ENCODE assay signal across 8 cellular contexts in the genomic region with DNA sequence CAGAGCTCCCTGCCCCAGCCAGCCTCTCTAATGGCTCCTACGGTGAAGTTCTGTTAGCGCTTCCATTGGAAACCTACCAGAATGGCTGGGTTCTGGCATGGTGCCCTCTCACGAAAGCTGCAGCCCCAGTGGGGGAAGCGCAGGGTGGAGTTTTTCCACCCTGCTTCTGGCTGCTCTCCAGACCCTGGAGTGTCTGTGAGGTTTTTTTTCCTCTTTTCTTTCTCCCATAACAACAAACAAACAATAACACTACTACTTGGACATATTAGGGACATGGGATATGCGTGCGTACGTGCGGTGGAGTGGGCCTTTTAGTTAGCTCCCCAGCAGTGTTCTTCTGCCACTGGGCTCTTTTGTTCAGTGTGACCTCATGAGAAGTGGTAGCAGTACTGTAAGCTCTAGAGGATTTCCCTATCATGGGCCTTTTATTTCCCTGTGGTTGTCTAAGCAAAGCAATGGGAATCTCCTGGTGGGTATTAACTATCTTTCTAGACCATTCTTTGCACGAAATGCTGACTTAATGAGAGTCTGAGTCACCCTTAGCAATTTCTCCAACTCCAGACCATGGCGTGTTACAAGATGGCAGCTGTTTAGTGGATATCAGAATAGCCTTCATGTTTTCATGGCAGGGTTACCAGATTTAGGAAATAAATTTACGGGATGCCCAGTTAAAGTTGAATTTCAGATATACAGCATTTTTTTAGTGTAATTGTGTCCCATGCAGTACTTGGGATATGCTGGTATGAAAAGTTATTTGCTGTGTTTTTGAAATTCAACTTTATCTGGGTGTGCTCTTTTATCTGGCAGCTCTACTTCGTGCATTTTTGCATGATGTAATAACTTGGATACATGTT.
DNase-seq lines count a peak whose midpoint lies in the region; ATAC-seq and TF ChIP-seq lines count a peak whose summit lies in the region.

No MANE protein-coding gene starts in this region.

- POLR2A ChIA-PET in Caco-2 (lab: Charles Lee) (no interaction called here), GM10248 (lab: Yijun Ruan, JAX) (no interaction called here)

- no peak overlapping the region for H3K27ac Mint-ChIP-seq in Caco-2 (ENCODE audit: unreplicated experiment)

- ATAC-seq in RWPE2 (ENCODE audit: low read depth), result peak; percentile 14; the same call in 1 of the 3 replicates
- no peak for ATAC-seq in HG03460 (IDR thresholded peaks at IDR 0.05; ENCODE audit: unreplicated experiment)

- 51% methylated on average over 12 of the region's 12 CpGs for WGBS in prostate gland

- intact Hi-C loops in prostate gland (cut with DNase I) (loop anchor here (5.0 kb wide), 2 partner anchors 64 to 164 kb away; a partner anchor contains a TSS), Caco-2 (cut with micrococcal nuclease; ENCODE audit: unreplicated experiment) (no loop called here)

- H3K27me3 Mint-ChIP-seq in Caco-2 (ENCODE audit: insufficient read depth, unreplicated experiment), result no peaks in the 10 kb centered on the region

- H3K4me1 Mint-ChIP-seq in Caco-2 (ENCODE audit: low read depth, unreplicated experiment), result peaks cover 21% of the 10 kb centered on the region

- H3K36me3 Mint-ChIP-seq in Caco-2 (ENCODE audit: insufficient read depth, unreplicated experiment), result peaks cover 22% of the 10 kb centered on the region

- TF ChIP-seq POLR2A in prostate gland (IDR thresholded peaks at IDR 0.05), result no peak

- BruUV-seq in Caco-2 (replicated peaks; lab: Mats Ljungman, UMichigan), result no TSS peak

- H3K27me3 ChIP-seq in RWPE2 (ENCODE audit: insufficient read depth, poor library complexity, severe bottlenecking), result no peaks in the 10 kb centered on the region
- no peaks in the 10 kb centered on the region for H3K27me3 ChIP-seq in prostate gland (replicated peaks; ENCODE audit: insufficient read depth)
- H3K27me3 ChIP-seq in Caco-2 (replicated peaks; ENCODE audit: control insufficient read depth, insufficient read depth, low read length), result no peaks in the 10 kb centered on the region

- H3K27ac ChIP-seq in RWPE2 (ENCODE audit: poor library complexity, severe bottlenecking), result peak overlapping the region; percentile 7
- no peak overlapping the region for H3K27ac ChIP-seq in prostate gland

- no peaks in the 10 kb centered on the region for H3K9me3 Mint-ChIP-seq in Caco-2 (ENCODE audit: unreplicated experiment)

- H3K9me3 ChIP-seq in RWPE2 (ENCODE audit: severe bottlenecking) (no peaks in the 10 kb centered on the region), prostate gland (no peaks in the 10 kb centered on the region), Caco-2 (no peaks in the 10 kb centered on the region)

- DNase-seq in EH (ENCODE audit: low read depth), result peak; percentile 96
- no peak for DNase-seq in RWPE2 (ENCODE audit: low spot score)
- peak; percentile 95 for DNase-seq in fibroblast of villous mesenchyme (ENCODE audit: low read depth)
- peak; percentile 24 for DNase-seq in prostate gland (ENCODE audit: low spot score)
- DNase-seq in Caco-2, result no peak
- no peak for DNase-seq in superior temporal gyrus (ENCODE audit: extremely low spot score)
- no peak for DNase-seq in GM10248 (ENCODE audit: extremely low spot score)

- H3K36me3 ChIP-seq in RWPE2 (ENCODE audit: low read depth), result peaks cover 6% of the 10 kb centered on the region; the same call in 1 of the 2 replicates
- H3K36me3 ChIP-seq in prostate gland, result no peaks in the 10 kb centered on the region
- no peaks in the 10 kb centered on the region for H3K36me3 ChIP-seq in Caco-2 (ENCODE audit: control insufficient read depth, insufficient read depth, low read length)

- CTCF ChIA-PET in Caco-2 (lab: Charles Lee), result no interaction called here
- CTCF ChIA-PET in GM10248 (lab: Yijun Ruan, JAX), result interaction anchor here (0.9 to 1.3 kb wide), 2 partner anchors 9 to 12 kb away, joined by 3 to 4 read pairs; no protein-coding TSS in a partner anchor

- no peak for TF ChIP-seq CTCF in RWPE2 (IDR thresholded peaks at IDR 0.05; ENCODE audit: poor library complexity, severe bottlenecking)
- TF ChIP-seq CTCF in fibroblast of villous mesenchyme (IDR thresholded peaks at IDR 0.05; ENCODE audit: insufficient read depth, low read depth, low read length), result no peak
- no peak for TF ChIP-seq CTCF in prostate gland (IDR thresholded peaks at IDR 0.05)
- TF ChIP-seq CTCF in Caco-2 (IDR thresholded peaks at IDR 0.05; ENCODE audit: insufficient read depth in 1 of 2, low read depth in 1 of 2, low read length in 1 of 2, severe bottlenecking in 1 of 2, unreplicated experiment in 1 of 2), result no peak
- no peak for TF ChIP-seq CTCF in GM10248 (IDR thresholded peaks at IDR 0.05; ENCODE audit: control extremely low read depth, extremely low read depth, low read depth, missing control alignments)

- H3K4me1 ChIP-seq in RWPE2 (ENCODE audit: insufficient read depth, poor library complexity, severe bottlenecking), result peaks cover 3% of the 10 kb centered on the region
- peaks cover 25% of the 10 kb centered on the region for H3K4me1 ChIP-seq in prostate gland (replicated peaks)
- H3K4me1 ChIP-seq in Caco-2, result peaks cover 25% of the 10 kb centered on the region

- no peak overlapping the region for H3K4me3 Mint-ChIP-seq in Caco-2 (ENCODE audit: unreplicated experiment)

- H3K4me3 ChIP-seq in RWPE2 (ENCODE audit: severe bottlenecking) (no peak overlapping the region), fibroblast of villous mesenchyme (ENCODE audit: low read depth, low read length) (no peak overlapping the region), prostate gland (no peak overlapping the region), Caco-2 (ENCODE audit: low read depth, low read length) (no peak overlapping the region)

Comparison
In these comparisons a context has a peak if more than half of its experiments do, and no peak if none do; other contexts are left out.
1. DNase-seq: peak in EH (single experiment), fibroblast of villous mesenchyme (single experiment) and prostate gland (single experiment); none in RWPE2 (single experiment), Caco-2 (0 of 2), superior temporal gyrus (single experiment) and GM10248 (single experiment).